Comparison of ENCODE assay signal across 8 cellular contexts in the genomic region with DNA sequence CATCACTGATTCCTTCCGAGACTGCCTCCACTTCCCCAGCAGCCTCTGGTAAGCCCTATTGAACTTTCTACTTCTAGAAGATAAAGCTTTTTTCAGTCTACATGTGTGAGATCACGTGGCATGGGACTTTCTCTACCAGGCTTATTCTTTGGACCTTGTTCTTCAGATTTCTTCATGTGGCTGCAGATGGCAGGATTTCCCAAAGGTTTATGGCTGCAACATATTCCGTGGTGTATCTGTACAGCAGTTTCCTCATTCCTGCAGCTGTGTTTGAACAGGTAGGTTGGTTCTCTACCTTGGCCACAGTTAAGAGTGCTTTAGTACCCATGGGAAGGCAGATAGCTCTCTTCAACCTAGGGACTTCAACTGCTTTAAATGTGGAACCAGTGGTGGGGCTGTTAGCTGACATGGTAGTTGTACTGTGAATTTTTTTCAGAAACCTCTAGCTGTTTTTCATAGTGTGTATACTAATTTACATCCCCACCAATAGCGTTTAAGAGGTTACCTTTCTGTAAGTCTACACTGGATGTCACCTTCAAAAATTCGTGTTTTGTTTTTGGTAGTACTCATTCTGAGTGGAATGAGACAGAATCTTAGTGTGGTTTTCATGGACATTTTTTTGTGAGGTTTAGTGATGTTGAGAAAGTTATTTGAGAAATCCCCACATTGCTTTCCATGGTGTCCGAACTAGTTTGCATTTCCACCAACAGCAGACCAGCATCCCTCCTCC.
DNase-seq lines count a peak whose midpoint lies in the region; ATAC-seq, FAIRE-seq and TF ChIP-seq lines count a peak whose summit lies in the region.
"Not testable (repeated sequence)": the region's sequence is repeated elsewhere in the genome, so short reads cannot be mapped to it uniquely, and the experiment has no call there.

No MANE protein-coding gene starts in this region.

- peak; percentile 71 for ATAC-seq in left colon
- peak; percentile 23 to 59 (median 34) for ATAC-seq in pancreas

- WGBS in GM23248 (ENCODE audit: low coverage in 1 of 2, low lambda C conversion rate in 2 of 2, missing lambda C conversion rate in 2 of 2), 2 experiments, result 59 to 60% methylated on average over 5 to 6 of the region's 6 CpGs
- 51% methylated on average over 6 of the region's 6 CpGs for WGBS in mammary epithelial cell (ENCODE audit: low coverage, missing lambda C conversion rate)
- 41 to 44% methylated on average over 6 of the region's 6 CpGs for WGBS in pancreas, 2 donors

- in situ Hi-C loops in GM23248 (cut with MboI); mammary epithelial cell (cut with MboI; ENCODE audit: low sequenced_read_pairs in 2 of 2): not testable (repeated sequence)

- dilution Hi-C loops in mammary epithelial cell (cut with HindIII; ENCODE audit: low sequenced_read_pairs), result not testable (repeated sequence)

- not testable (repeated sequence) for H2AFZ ChIP-seq in GM23248; mammary epithelial cell (ENCODE audit: low read depth, low read length)

- not testable (repeated sequence) for H3K36me3 ChIP-seq in GM23248 (ENCODE audit: low read depth); mammary epithelial cell (ENCODE audit: insufficient read depth, low read length); pancreas
- H3K36me3 ChIP-seq in adipocyte (ENCODE audit: control insufficient read depth, insufficient read depth, low read length, severe bottlenecking), result peaks cover 12% of the 10 kb centered on the region

- TF ChIP-seq CTCF in mammary epithelial cell (conservative IDR thresholded peaks at IDR 0.05 in 1 of 2, IDR thresholded peaks at IDR 0.05 in 1 of 2; ENCODE audit: extremely low read depth in 1 of 2, insufficient read depth in 1 of 2, low read depth in 1 of 2, low read length in 2 of 2); pancreas (IDR thresholded peaks at IDR 0.05): not testable (repeated sequence)

- FAIRE-seq in pancreas (lab: Jason Lieb, UNC), result not testable (repeated sequence)

- H4K20me1 ChIP-seq in GM23248 (ENCODE audit: insufficient read depth); mammary epithelial cell (ENCODE audit: insufficient read depth, low read length): not testable (repeated sequence)

- not testable (repeated sequence) for BruUV-seq in mammary epithelial cell (replicated peaks; lab: Mats Ljungman, UMichigan)

- 0 out of 2 replicates have a peak overlapping the region, but pooled peaks have one; percentile 4 for H3K9ac ChIP-seq in GM23248
- H3K9ac ChIP-seq in adipocyte (ENCODE audit: low read length); mammary epithelial cell (ENCODE audit: insufficient read depth, low read length): not testable (repeated sequence)

- H3K9me3 ChIP-seq in GM23248 (ENCODE audit: low read depth); adipocyte (ENCODE audit: control insufficient read depth, low read length); mammary epithelial cell (replicated peaks; ENCODE audit: insufficient read depth, low read length); pancreas: not testable (repeated sequence)

- peak overlapping the region; percentile 76 for H3K4me2 ChIP-seq in GM23248 (ENCODE audit: unreplicated experiment)
- not testable (repeated sequence) for H3K4me2 ChIP-seq in mammary epithelial cell (ENCODE audit: insufficient read depth, low read depth, low read length)

- peaks cover 42% of the 10 kb centered on the region for H3F3A ChIP-seq in GM23248 (ENCODE audit: insufficient read depth)

- H3K4me1 ChIP-seq in GM23248 (ENCODE audit: insufficient read depth), result peaks cover 40% of the 10 kb centered on the region
- H3K4me1 ChIP-seq in adipocyte (ENCODE audit: control insufficient read depth, insufficient read depth, low read length), result peaks cover 34% of the 10 kb centered on the region
- peaks cover 21% of the 10 kb centered on the region for H3K4me1 ChIP-seq in mammary epithelial cell (ENCODE audit: insufficient read depth, low read length)
- H3K4me1 ChIP-seq in pancreas, result peaks cover 4 to 24% (median 12%) of the 10 kb centered on the region in 3 donors

- H3K27ac ChIP-seq in GM23248 (peak overlapping the region; percentile 81), pancreas (peak overlapping the region in 2 of 4 donors; percentile 18 to 44)
- not testable (repeated sequence) for H3K27ac ChIP-seq in mammary epithelial cell (ENCODE audit: insufficient read depth, low read depth, low read length)

- H3K79me2 ChIP-seq in GM23248 (ENCODE audit: insufficient read depth) (peaks cover 39% of the 10 kb centered on the region), mammary epithelial cell (ENCODE audit: insufficient read depth, low read length) (peaks cover 47% of the 10 kb centered on the region)

- intact Hi-C loops in mammary epithelial cell (cut with micrococcal nuclease); left colon (cut with DNase I, micrococcal nuclease); pancreas (cut with DNase I): not testable (repeated sequence)

- H3K27me3 ChIP-seq in GM23248 (replicated peaks; ENCODE audit: insufficient read depth); adipocyte (replicated peaks; ENCODE audit: control insufficient read depth, insufficient read depth, low read length); mammary epithelial cell (ENCODE audit: insufficient read depth, low read length); pancreas: not testable (repeated sequence)

- CTCF ChIA-PET in mammary epithelial cell (lab: Charles Lee; ENCODE audit: low non-redundant PET), result not testable (repeated sequence)

- DNase-seq in A172 (ENCODE audit: low spot score) (peak; percentile 30), GM23248 (peak; percentile 46), NCI-H1092 (lab: John Stamatoyannopoulos, UW) (peak; percentile 11), adipocyte (ENCODE audit: low read depth) (peak; percentile 50), mammary epithelial cell (peak; percentile 14), fibroblast of gingiva (ENCODE audit: low read depth) (peak; percentile 27), left colon (peak; percentile 16 to 49), pancreas (peak in 3 of 6 donors; percentile 63 to 79 (median 75))

- not testable (repeated sequence) for H3K9me2 ChIP-seq in GM23248 (ENCODE audit: insufficient read depth)

- H3K4me3 ChIP-seq in GM23248; mammary epithelial cell (replicated peaks in 1 of 3; ENCODE audit: insufficient read depth in 1 of 3, low read depth in 2 of 3, low read length in 3 of 3); pancreas: not testable (repeated sequence)
- H3K4me3 ChIP-seq in adipocyte (ENCODE audit: low read length), result peak overlapping the region; percentile 18
